In genomic region chr4:101158136-101158485, GRCh38 we compare ENCODE assay signal across 14 cellular contexts.
DNase-seq lines count a peak whose midpoint lies in the region; ATAC-seq and TF ChIP-seq lines count a peak whose summit lies in the region.
"Had no signal": no experiment of that assay in that cellular context is flagged by ENCODE, and none has a peak within 500 bp of the region (broad histone marks: within the 10 kb centered on the region; RNA-seq: fewer than 3 reads in every experiment).

No MANE protein-coding gene starts in this region.

- peak overlapping the region; percentile 13; the same call in 1 of the 2 replicates for H2AFZ ChIP-seq in GM23248

- H3K27me3 Mint-ChIP-seq in WTC11 (ENCODE audit: low read depth): no peaks in the 10 kb centered on the region
- H3K27me3 Mint-ChIP-seq in CD4-positive, alpha-beta T cell: no peaks in the 10 kb centered on the region
- no peaks in the 10 kb centered on the region for H3K27me3 Mint-ChIP-seq in activated CD4-positive, alpha-beta T cell treated with anti-CD3 and anti-CD28 coated beads, Interleukin-2, amount 10 ng/mL, durations not matched to agents 7 days and 5 days
- H3K27me3 Mint-ChIP-seq: activated CD8-positive, alpha-beta memory T cell treated with anti-CD3 and anti-CD28 coated beads, Interleukin-2, amount 10 ng/mL, durations not matched to agents 7 days and 5 days; activated naive CD8-positive, alpha-beta T cell treated with anti-CD3 and anti-CD28 coated beads, Interleukin-2, amount 10 ng/mL, durations not matched to agents 7 days and 5 days had no signal

- H3K36me3 Mint-ChIP-seq in WTC11: no peaks in the 10 kb centered on the region
- no peaks in the 10 kb centered on the region for H3K36me3 Mint-ChIP-seq in CD4-positive, alpha-beta T cell (ENCODE audit: low read depth)
- no peaks in the 10 kb centered on the region for H3K36me3 Mint-ChIP-seq in activated CD4-positive, alpha-beta T cell treated with anti-CD3 and anti-CD28 coated beads, Interleukin-2, amount 10 ng/mL, durations not matched to agents 7 days and 5 days (ENCODE audit: low read depth)
- H3K36me3 Mint-ChIP-seq: activated naive CD8-positive, alpha-beta T cell treated with anti-CD3 and anti-CD28 coated beads, Interleukin-2, amount 10 ng/mL, durations not matched to agents 7 days and 5 days had no signal

- H3K4me1 ChIP-seq in GM23248 (ENCODE audit: insufficient read depth) (peaks cover 39% of the 10 kb centered on the region), skeletal muscle satellite cell (ENCODE audit: control insufficient read depth, insufficient read depth, low read length) (peaks cover 35% of the 10 kb centered on the region)

- peaks cover 50% of the 10 kb centered on the region for H3K4me1 Mint-ChIP-seq in WTC11
- peaks cover 37% of the 10 kb centered on the region for H3K4me1 Mint-ChIP-seq in CD4-positive, alpha-beta T cell (ENCODE audit: low read depth)
- peaks cover 27% of the 10 kb centered on the region for H3K4me1 Mint-ChIP-seq in activated CD4-positive, alpha-beta T cell treated with anti-CD3 and anti-CD28 coated beads, Interleukin-2, amount 10 ng/mL, durations not matched to agents 7 days and 5 days

- H3K9ac ChIP-seq in GM23248: peak overlapping the region; percentile 52
- peak overlapping the region; percentile 4 for H3K9ac ChIP-seq in skeletal muscle satellite cell (ENCODE audit: low read depth, low read length)

- POLR2A ChIA-PET in WTC11 (lab: Charles Lee): no interaction called here
- POLR2A ChIA-PET in CD4-positive, alpha-beta T cell (lab: Charles Lee): no interaction called here
- POLR2A ChIA-PET in activated CD4-positive, alpha-beta T cell treated with anti-CD3 and anti-CD28 coated beads, Interleukin-2, amount 10 ng/mL, durations not matched to agents 7 days and 5 days (lab: Charles Lee): no interaction called here

- peak; percentile 27; the same call in 1 of the 2 replicates for ATAC-seq in WTC11
- no peak for ATAC-seq in CD4-positive, alpha-beta T cell (ENCODE audit: poor library complexity)
- ATAC-seq: activated CD8-positive, alpha-beta memory T cell treated with anti-CD3 and anti-CD28 coated beads, Interleukin-2, amount 10 ng/mL, durations not matched to agents 7 days and 5 days had no signal

- intact Hi-C loops in CD4-positive, alpha-beta T cell (cut with DNase I, micrococcal nuclease): no loop called here

- no peak overlapping the region for H3K27ac Mint-ChIP-seq in WTC11
- no peak overlapping the region for H3K27ac Mint-ChIP-seq in CD4-positive, alpha-beta T cell
- no peak overlapping the region for H3K27ac Mint-ChIP-seq in activated CD4-positive, alpha-beta T cell treated with anti-CD3 and anti-CD28 coated beads, Interleukin-2, amount 10 ng/mL, durations not matched to agents 7 days and 5 days
- H3K27ac Mint-ChIP-seq: activated naive CD8-positive, alpha-beta T cell treated with anti-CD3 and anti-CD28 coated beads, Interleukin-2, amount 10 ng/mL, durations not matched to agents 7 days and 5 days had no signal

- H3K79me2 ChIP-seq in GM23248 (ENCODE audit: insufficient read depth): peaks cover 61% of the 10 kb centered on the region

- no peaks in the 10 kb centered on the region for H3K9me2 ChIP-seq in GM23248 (ENCODE audit: insufficient read depth)

- CTCF ChIA-PET in WTC11 (lab: Charles Lee): interaction anchor here (0.6 to 0.8 kb wide), 2 partner anchors 11 to 19 kb away, joined by 3 to 4 read pairs; no protein-coding TSS in a partner anchor
- CTCF ChIA-PET in CD4-positive, alpha-beta T cell (lab: Charles Lee): interaction anchor here (0.6 to 1.0 kb wide), 2 partner anchors 14 to 357 kb away, joined by 3 read pairs; no protein-coding TSS in a partner anchor
- CTCF ChIA-PET in activated CD4-positive, alpha-beta T cell treated with anti-CD3 and anti-CD28 coated beads, Interleukin-2, amount 10 ng/mL, durations not matched to agents 7 days and 5 days (lab: Charles Lee): interaction anchor here (1.3 kb wide), 1 partner anchor 9 kb away, joined by 3 read pairs; no protein-coding TSS in a partner anchor

- in situ Hi-C loops in GM23248 (cut with MboI): no loop called here

- peak overlapping the region; percentile 56 for H3K27ac ChIP-seq in GM23248
- no peak overlapping the region for H3K27ac ChIP-seq in CD4-positive, alpha-beta T cell (ENCODE audit: low read depth, low read length)
- H3K27ac ChIP-seq: stomach, WERI-Rb-1 had no signal

- no peaks in the 10 kb centered on the region for H3K9me3 ChIP-seq in GM23248 (ENCODE audit: low read depth)
- no peaks in the 10 kb centered on the region for H3K9me3 ChIP-seq in skeletal muscle satellite cell (replicated peaks; ENCODE audit: low read length)
- no peaks in the 10 kb centered on the region for H3K9me3 ChIP-seq in CD4-positive, alpha-beta T cell (ENCODE audit: control insufficient read depth, low read length)
- H3K9me3 ChIP-seq: stomach had no signal

- no peak for TF ChIP-seq CTCF in WTC11 (IDR thresholded peaks at IDR 0.05)
- TF ChIP-seq CTCF in CD4-positive, alpha-beta T cell (IDR thresholded peaks at IDR 0.05): no peak

- peak overlapping the region; percentile 39 for H3K4me3 ChIP-seq in GM23248
- H3K4me3 ChIP-seq in skeletal muscle satellite cell (ENCODE audit: low read length): no peak overlapping the region
- H3K4me3 ChIP-seq: SK-N-MC, stomach had no signal

- H3K27me3 ChIP-seq in GM23248 (replicated peaks; ENCODE audit: insufficient read depth) (no peaks in the 10 kb centered on the region), skeletal muscle satellite cell (ENCODE audit: control insufficient read depth, insufficient read depth, low read length) (no peaks in the 10 kb centered on the region)
- H3K27me3 ChIP-seq in CD4-positive, alpha-beta T cell (ENCODE audit: control insufficient read depth, insufficient read depth, low read length): no peaks in the 10 kb centered on the region
- H3K27me3 ChIP-seq: stomach had no signal

- peak overlapping the region; percentile 76 for H3K4me2 ChIP-seq in GM23248 (ENCODE audit: unreplicated experiment)
- H3K4me2 ChIP-seq in skeletal muscle satellite cell (ENCODE audit: low read length): peak overlapping the region; percentile 58

- H3K36me3 ChIP-seq in GM23248 (ENCODE audit: low read depth) (no peaks in the 10 kb centered on the region), skeletal muscle satellite cell (ENCODE audit: insufficient read depth, low read length) (no peaks in the 10 kb centered on the region)
- H3K36me3 ChIP-seq: stomach, WERI-Rb-1 had no signal

- H3K4me3 Mint-ChIP-seq in WTC11: no peak overlapping the region
- no peak overlapping the region for H3K4me3 Mint-ChIP-seq in CD4-positive, alpha-beta T cell
- no peak overlapping the region for H3K4me3 Mint-ChIP-seq in activated CD4-positive, alpha-beta T cell treated with anti-CD3 and anti-CD28 coated beads, Interleukin-2, amount 10 ng/mL, durations not matched to agents 7 days and 5 days
- H3K4me3 Mint-ChIP-seq: activated CD8-positive, alpha-beta memory T cell treated with anti-CD3 and anti-CD28 coated beads, Interleukin-2, amount 10 ng/mL, durations not matched to agents 7 days and 5 days; activated naive CD8-positive, alpha-beta T cell treated with anti-CD3 and anti-CD28 coated beads, Interleukin-2, amount 10 ng/mL, durations not matched to agents 7 days and 5 days had no signal

- H3F3A ChIP-seq in GM23248 (ENCODE audit: insufficient read depth): peaks cover 32% of the 10 kb centered on the region

- 15 to 16% methylated on average over 3 of the region's 3 CpGs for WGBS in GM23248 (ENCODE audit: low coverage in 1 of 2, low lambda C conversion rate in 2 of 2, missing lambda C conversion rate in 2 of 2), 2 experiments

- no peaks in the 10 kb centered on the region for H3K9me3 Mint-ChIP-seq in WTC11
- H3K9me3 Mint-ChIP-seq in CD4-positive, alpha-beta T cell: no peaks in the 10 kb centered on the region
- no peaks in the 10 kb centered on the region for H3K9me3 Mint-ChIP-seq in activated CD4-positive, alpha-beta T cell treated with anti-CD3 and anti-CD28 coated beads, Interleukin-2, amount 10 ng/mL, durations not matched to agents 7 days and 5 days
- H3K9me3 Mint-ChIP-seq: activated naive CD8-positive, alpha-beta T cell treated with anti-CD3 and anti-CD28 coated beads, Interleukin-2, amount 10 ng/mL, durations not matched to agents 7 days and 5 days had no signal

- H4K20me1 ChIP-seq in GM23248 (ENCODE audit: insufficient read depth): no peaks in the 10 kb centered on the region

- DNase-seq in GM23248: peak; percentile 73
- DNase-seq in WTC11 (ENCODE audit: low spot score): no peak
- DNase-seq in hippocampal formation (lab: John Stamatoyannopoulos, UW): peak; percentile 14 to 60
- DNase-seq in CD4-positive, alpha-beta T cell: no peak
- no peak for DNase-seq in T1000 (lab: John Stamatoyannopoulos, UW)
- no peak for DNase-seq in cerebellar nuclear complex (lab: John Stamatoyannopoulos, UW)
- DNase-seq in activated CD4-positive, alpha-beta T cell treated with anti-CD3 and anti-CD28 coated beads, Interleukin-2, amount 10 ng/mL, durations not matched to agents 7 days and 5 days: no peak
- DNase-seq: activated CD8-positive, alpha-beta memory T cell treated with anti-CD3 and anti-CD28 coated beads, Interleukin-2, amount 10 ng/mL, durations not matched to agents 7 days and 5 days; activated naive CD8-positive, alpha-beta T cell treated with anti-CD3 and anti-CD28 coated beads, Interleukin-2, amount 10 ng/mL, durations not matched to agents 7 days and 5 days; cortex of kidney; stomach; WERI-Rb-1 had no signal

TF ChIP-seq in WTC11, 78 proteins besides CTCF, POLR2A, EP300 and RAD21 (continues in another document):
- TF ChIP-seq USF2 (CRISPR knock-in tag; IDR thresholded peaks at IDR 0.05) (no peak), ZNF671 (CRISPR knock-in tag; IDR thresholded peaks at IDR 0.05) (no peak), CDX4 (CRISPR knock-in tag; IDR thresholded peaks at IDR 0.05; ENCODE audit: borderline replicate concordance) (no peak)

Comparison
In these comparisons a context has a peak if more than half of its experiments do, and no peak if none do; other contexts are left out.
1. DNase-seq: peak in GM23248 (single experiment) and hippocampal formation (2 of 2); none in WTC11 (single experiment), CD4-positive, alpha-beta T cell (0 of 10), T1000 (single experiment), cerebellar nuclear complex (0 of 2) and activated CD4-positive, alpha-beta T cell treated with anti-CD3 and anti-CD28 coated beads, Interleukin-2, amount 10 ng/mL, durations not matched to agents 7 days and 5 days (single experiment).